In genomic region chr2:186516396-186516795, GRCh38 we compare ENCODE assay signal across 21 cellular contexts.
"Had no signal": no experiment of that assay in that cellular context is flagged by ENCODE, and none has a peak within 500 bp of the region (broad histone marks: within the 10 kb centered on the region; RNA-seq: fewer than 3 reads in every experiment).

No MANE protein-coding gene starts in this region.

- H3K36me3 ChIP-seq: ovary, prostate gland, thyroid gland had no signal

- H3K27me3 Mint-ChIP-seq: dendritic cell treated with granulocyte-macrophage colony-stimulating factor and Interleukin-4, amounts not matched to agents 40 ng/mL and 50 ng/mL, for 4 days; natural killer cell treated with Interleukin-12 subunit alpha and Interleukin-12 subunit beta and Interleukin-15 and Interleukin-18, amount 100 ng/mL, for 72 hours had no signal

- H3K9me3 Mint-ChIP-seq: activated T-cell treated with anti-CD3 and anti-CD28 coated beads, Interleukin-2, amount 50 U/mL, for 4 hours; dendritic cell treated with granulocyte-macrophage colony-stimulating factor and Interleukin-4, amounts not matched to agents 40 ng/mL and 50 ng/mL, for 4 days; natural killer cell treated with Interleukin-12 subunit alpha and Interleukin-12 subunit beta and Interleukin-15 and Interleukin-18, amount 100 ng/mL, for 72 hours had no signal

- H3K4me3 ChIP-seq: esophagus muscularis mucosa, gastrocnemius medialis, left ventricle myocardium inferior, ovary, prostate gland, thyroid gland, upper lobe of right lung had no signal

- H3K27ac Mint-ChIP-seq: dendritic cell treated with granulocyte-macrophage colony-stimulating factor and Interleukin-4, amounts not matched to agents 40 ng/mL and 50 ng/mL, for 4 days; natural killer cell treated with Interleukin-12 subunit alpha and Interleukin-12 subunit beta and Interleukin-15 and Interleukin-18, amount 100 ng/mL, for 72 hours had no signal

- H3K27me3 ChIP-seq: esophagus muscularis mucosa, gastrocnemius medialis, neutrophil, ovary, thyroid gland, upper lobe of right lung had no signal

- H3K9me3 ChIP-seq: esophagus muscularis mucosa, gastrocnemius medialis, left ventricle myocardium inferior, neutrophil, ovary, prostate gland, thyroid gland, upper lobe of right lung had no signal

- H3K4me3 Mint-ChIP-seq: activated T-cell treated with anti-CD3 and anti-CD28 coated beads, Interleukin-2, amount 50 U/mL, for 4 hours; dendritic cell treated with granulocyte-macrophage colony-stimulating factor and Interleukin-4, amounts not matched to agents 40 ng/mL and 50 ng/mL, for 4 days; natural killer cell treated with Interleukin-12 subunit alpha and Interleukin-12 subunit beta and Interleukin-15 and Interleukin-18, amount 100 ng/mL, for 72 hours had no signal

- H3K4me1 ChIP-seq: gastrocnemius medialis, left ventricle myocardium inferior, prostate gland, upper lobe of right lung had no signal

- DNase-seq: activated CD4-positive, alpha-beta T cell treated with anti-CD3 and anti-CD28 coated beads, Interleukin-2, amount 50 U/mL, for 4 hours; activated CD8-positive, alpha-beta memory T cell treated with anti-CD3 and anti-CD28 coated beads, Interleukin-2, amount 50 U/mL, for 48 hours; activated naive CD4-positive, alpha-beta T cell treated with Interleukin-2 at 50 U/mL for 16 hours; activated T-cell treated with anti-CD3 and anti-CD28 coated beads, Interleukin-2, amount 50 U/mL, for 4 hours; amygdala; effector CD4-positive, alpha-beta T cell; gastrocnemius medialis; hippocampal formation; left ventricle myocardium inferior; midbrain; ovary; stimulated activated CD4-positive, alpha-beta T cell treated with anti-CD3 and anti-CD28 coated beads, Interleukin-4, amount 100 ng/mL, for 24 hours; stimulated activated naive CD8-positive, alpha-beta T cell treated with anti-CD3 and anti-CD28 coated beads, Interleukin-15, Interleukin-2, amounts not matched to agents 100 U/mL and 50 U/mL, for 24 hours; T-helper 1 cell; thyroid gland; upper lobe of right lung had no signal

- H3K27ac ChIP-seq: esophagus muscularis mucosa, gastrocnemius medialis, left ventricle myocardium inferior, neutrophil, ovary, prostate gland, upper lobe of right lung had no signal

- ATAC-seq: activated T-cell treated with anti-CD3 and anti-CD28 coated beads, Interleukin-2, amount 50 U/mL, for 4 hours; gastrocnemius medialis; natural killer cell treated with Interleukin-12 subunit alpha and Interleukin-12 subunit beta and Interleukin-15 and Interleukin-18, amount 100 ng/mL, for 72 hours; stimulated activated naive CD8-positive, alpha-beta T cell treated with anti-CD3 and anti-CD28 coated beads, Interleukin-15, Interleukin-2, amounts not matched to agents 100 U/mL and 50 U/mL, for 24 hours; upper lobe of right lung had no signal
